ENCODE assay signal across 1 cellular context in the genomic region with DNA sequence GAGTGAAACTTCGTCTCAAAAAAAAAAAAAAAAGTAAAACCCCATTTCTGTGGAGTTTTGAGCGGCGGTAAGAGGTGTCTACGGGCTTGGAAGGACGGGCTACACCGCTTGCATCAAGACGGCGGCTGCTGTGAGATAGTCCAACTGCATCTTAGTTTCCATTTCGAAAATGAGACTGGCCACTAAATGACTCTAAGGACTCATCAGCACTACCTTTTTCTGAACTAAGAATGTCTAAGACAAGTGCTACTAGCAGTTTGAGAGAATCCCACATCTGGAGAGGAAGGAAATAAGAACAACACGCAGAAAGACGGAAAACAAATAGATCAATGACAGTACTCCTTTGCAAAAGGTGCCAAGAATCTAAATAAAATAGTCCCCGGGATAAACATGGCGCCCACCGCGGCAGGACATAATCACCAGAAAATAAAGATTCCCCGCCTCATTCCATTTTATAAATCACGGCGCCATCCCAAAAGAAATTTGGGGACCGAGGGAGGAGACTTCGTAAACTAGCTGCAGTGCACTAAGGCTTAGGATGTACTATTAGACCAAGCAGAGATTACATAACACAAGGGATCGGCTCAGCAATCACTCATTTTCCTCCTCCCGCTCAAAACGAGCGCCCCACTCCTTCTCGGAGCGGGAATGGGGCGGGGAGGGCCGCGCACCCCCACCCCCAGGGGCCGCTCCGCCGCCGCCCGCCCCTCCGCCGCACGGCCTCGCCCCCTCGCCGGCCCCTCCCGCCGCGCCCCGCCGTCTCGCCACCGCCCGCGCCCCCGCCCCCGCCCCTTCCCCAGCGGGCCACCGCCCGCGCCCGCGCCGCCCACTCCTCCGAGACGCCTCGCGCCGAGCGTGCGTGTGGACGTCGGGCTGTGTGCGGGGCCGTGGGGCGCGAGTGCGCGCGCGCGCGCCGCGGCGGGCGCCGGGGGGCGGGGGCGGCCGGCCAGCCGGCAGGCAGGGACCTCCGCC.
A peak's percentile ranks its signal among the peaks of the same experiment; 100 is the strongest.
TF ChIP-seq lines count a peak whose summit lies in the region.

No MANE protein-coding gene starts in this region.

TF ChIP-seq in PFSK-1, 5 proteins besides CTCF, POLR2A, EP300 and RAD21 (continued from another document):
- TF ChIP-seq FOXP2 (optimal IDR thresholded peaks at IDR 0.05; ENCODE audit: borderline replicate concordance, extremely low read depth, extremely low read length, insufficient read depth) (no peak), TAF1 (IDR thresholded peaks at IDR 0.05; ENCODE audit: borderline replicate concordance, insufficient read depth, low read length) (peak; percentile 63; the same call in 1 of the 2 replicates)
